In genomic region chr11:125091247-125091876, GRCh38 we compare ENCODE assay signal across 9 cellular contexts. TPM values are rescaled to one million over a fixed set of nuclear protein-coding genes. Genes with fewer than 3 reads are reported as not detected.
DNase-seq lines count a peak whose midpoint lies in the region; TF ChIP-seq lines count a peak whose summit lies in the region.
"Had no signal": no experiment of that assay in that cellular context is flagged by ENCODE, and none has a peak within 500 bp of the region (broad histone marks: within the 10 kb centered on the region; RNA-seq: fewer than 3 reads in every experiment).

No MANE protein-coding gene starts in this region.

- DNase-seq in NCI-H1417 (lab: John Stamatoyannopoulos, UW) (peak in 2 of 3 experiments; percentile 38 to 81), NCI-H1417 treated with DMSO at 0.1 percent for 48 hours (lab: John Stamatoyannopoulos, UW) (no peak), T1000 (lab: John Stamatoyannopoulos, UW) (peak; percentile 5), fibroblast of mammary gland (ENCODE audit: low read depth) (peak; percentile 67), nephron progenitor cell (peak; percentile 56)
- DNase-seq in CD4-positive, alpha-beta memory T cell: no peak
- DNase-seq in activated CD4-positive, alpha-beta T cell treated with anti-CD3 and anti-CD28 coated beads, Interleukin-2, amount 50 U/mL, for 1 hour: no peak

- peaks cover 4% of the 10 kb centered on the region for H3K36me3 ChIP-seq in CD4-positive, alpha-beta memory T cell (ENCODE audit: insufficient read depth, low read length)

- H3K27me3 Mint-ChIP-seq in nephron progenitor cell (ENCODE audit: low read depth, poor library complexity): peaks cover 14% of the 10 kb centered on the region
- no peaks in the 10 kb centered on the region for H3K27me3 Mint-ChIP-seq in CD4-positive, alpha-beta memory T cell
- H3K27me3 Mint-ChIP-seq: CD8-positive, alpha-beta memory T cell had no signal

- H3K27me3 ChIP-seq in CD4-positive, alpha-beta memory T cell (ENCODE audit: insufficient read depth, low read length): no peaks in the 10 kb centered on the region

- POLR2A ChIA-PET in CD4-positive, alpha-beta memory T cell (lab: Charles Lee; ENCODE audit: partially characterized antibody): no interaction called here

- H3K27ac ChIP-seq in CD4-positive, alpha-beta memory T cell (ENCODE audit: low read depth, low read length): no peak overlapping the region

- peak; percentile 60 for TF ChIP-seq CTCF in LNCAP (IDR thresholded peaks at IDR 0.05)
- peak; percentile 62 for TF ChIP-seq CTCF in fibroblast of mammary gland (conservative IDR thresholded peaks at IDR 0.05; ENCODE audit: control insufficient read depth, insufficient read depth, low read depth, low read length)
- peak; percentile 90 for TF ChIP-seq CTCF in nephron progenitor cell (IDR thresholded peaks at IDR 0.05)

- no peak overlapping the region for H3K4me3 ChIP-seq in fibroblast of mammary gland (ENCODE audit: control insufficient read depth, low read depth, low read length)
- no peak overlapping the region for H3K4me3 ChIP-seq in CD4-positive, alpha-beta memory T cell (ENCODE audit: low read length in 2 of 2)

- intact Hi-C loops in CD4-positive, alpha-beta memory T cell (cut with micrococcal nuclease): loop anchor here (1.0 kb wide), 1 partner anchor 50 kb away; no protein-coding TSS in a partner anchor

- H3K4me3 Mint-ChIP-seq in nephron progenitor cell: no peak overlapping the region
- H3K4me3 Mint-ChIP-seq in CD4-positive, alpha-beta memory T cell: no peak overlapping the region
- H3K4me3 Mint-ChIP-seq: CD8-positive, alpha-beta memory T cell had no signal

- H3K4me1 ChIP-seq in CD4-positive, alpha-beta memory T cell (ENCODE audit: insufficient read depth, low read length): no peaks in the 10 kb centered on the region

- H3K9me3 Mint-ChIP-seq in nephron progenitor cell: no peaks in the 10 kb centered on the region
- no peaks in the 10 kb centered on the region for H3K9me3 Mint-ChIP-seq in CD4-positive, alpha-beta memory T cell
- H3K9me3 Mint-ChIP-seq: CD8-positive, alpha-beta memory T cell had no signal

- H3K36me3 Mint-ChIP-seq in nephron progenitor cell (ENCODE audit: low read depth): peaks cover 7% of the 10 kb centered on the region
- peaks cover 4 to 28% of the 10 kb centered on the region in 2 donors for H3K36me3 Mint-ChIP-seq in CD4-positive, alpha-beta memory T cell

- CTCF ChIA-PET in CD4-positive, alpha-beta memory T cell (lab: Charles Lee; ENCODE audit: partially characterized antibody): interaction anchor here (0.7 to 3.9 kb wide), 7 partner anchors 12 to 314 kb away, joined by 3 to 48 read pairs (median 4); no protein-coding TSS in a partner anchor

- H3K27ac Mint-ChIP-seq in nephron progenitor cell: no peak overlapping the region
- H3K27ac Mint-ChIP-seq in CD4-positive, alpha-beta memory T cell: no peak overlapping the region

- H3K9me3 ChIP-seq in CD4-positive, alpha-beta memory T cell (ENCODE audit: control insufficient read depth in 1 of 2, low read length in 2 of 2): no peaks in the 10 kb centered on the region

- peaks cover 30% of the 10 kb centered on the region for H3K4me1 Mint-ChIP-seq in nephron progenitor cell
- H3K4me1 Mint-ChIP-seq in CD4-positive, alpha-beta memory T cell: no peaks in the 10 kb centered on the region
- H3K4me1 Mint-ChIP-seq: CD8-positive, alpha-beta memory T cell had no signal

RNA-seq across cellular contexts. Expression of gene TMEM218, which starts 20.1 kb away (rescaled TPM):
- 10 to 100 TPM; 15.1 to 16.6 TPM for total RNA-seq in CD4-positive, alpha-beta memory T cell
- polyA plus RNA-seq in CD4-positive, alpha-beta memory T cell: 10 to 100 TPM; 25.5 to 48.1 TPM

RNA-seq across cellular contexts. Expression of gene SLC37A2, which starts 28.3 kb away (rescaled TPM):
- total RNA-seq in CD4-positive, alpha-beta memory T cell: 1 to 10 TPM; 3.8 to 4.8 TPM
- not detected for polyA plus RNA-seq in CD4-positive, alpha-beta memory T cell

Comparison
In these comparisons a context has a peak if more than half of its experiments do, and no peak if none do; other contexts are left out.
1. DNase-seq: peak in NCI-H1417 (2 of 3), T1000 (single experiment), fibroblast of mammary gland (single experiment) and nephron progenitor cell (single experiment); none in NCI-H1417 treated with DMSO at 0.1 percent for 48 hours (single experiment), CD4-positive, alpha-beta memory T cell (0 of 5) and activated CD4-positive, alpha-beta T cell treated with anti-CD3 and anti-CD28 coated beads, Interleukin-2, amount 50 U/mL, for 1 hour (single experiment).
2. Peak in every context shown above with its lines, with median percentiles within 50 percentile points of each other: CTCF ChIP-seq.